25 cellular contexts compared by ENCODE assay signal in the genomic region with DNA sequence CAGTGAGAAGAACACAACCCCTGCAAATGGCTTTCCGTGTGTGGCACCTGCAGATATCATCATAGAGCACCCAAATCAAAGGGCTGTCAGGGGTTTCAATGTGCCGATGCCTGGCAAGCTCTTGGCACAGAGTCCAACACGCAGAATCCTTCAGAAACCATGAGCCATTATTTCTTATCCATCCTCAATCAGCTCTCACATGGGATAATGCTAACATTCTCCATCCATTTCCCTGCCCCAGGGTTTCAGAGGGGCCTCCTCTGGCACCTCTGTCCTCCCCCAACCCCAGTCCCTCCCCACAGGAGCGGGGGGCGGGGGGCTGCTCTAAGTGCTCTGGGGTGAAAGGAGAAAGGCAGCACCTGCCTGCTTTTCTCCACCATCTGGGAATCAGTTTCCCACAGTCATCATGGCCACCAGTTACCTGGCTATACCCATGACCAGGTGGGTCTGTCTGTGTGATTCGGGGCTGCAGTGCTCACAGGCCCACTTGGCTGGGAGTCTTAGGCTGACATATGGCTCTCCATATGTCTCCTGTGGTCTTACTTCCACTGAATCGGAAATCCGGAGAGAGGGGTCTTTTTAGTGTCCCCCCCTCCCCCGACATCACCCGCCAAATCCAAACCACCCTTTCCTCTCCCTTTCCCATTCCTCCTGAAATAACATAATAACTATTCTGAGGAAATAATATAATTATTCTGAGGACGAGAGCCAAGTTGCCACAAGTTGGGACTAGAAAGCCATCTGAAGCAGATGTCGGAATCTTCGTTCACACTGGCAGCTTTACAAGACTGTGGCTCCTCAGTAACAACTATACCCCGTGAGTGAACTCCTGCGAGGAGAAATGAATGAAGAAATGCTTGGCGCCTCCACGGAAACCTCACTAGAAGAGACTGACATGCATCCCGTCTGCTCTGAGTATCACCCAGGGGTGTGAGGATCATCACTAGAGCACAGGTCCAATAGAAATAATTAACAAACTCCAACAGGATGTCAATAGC.
DNase-seq lines count a peak whose midpoint lies in the region; ATAC-seq and TF ChIP-seq lines count a peak whose summit lies in the region.
"Had no signal": no experiment of that assay in that cellular context is flagged by ENCODE, and none has a peak within 500 bp of the region (broad histone marks: within the 10 kb centered on the region; RNA-seq: fewer than 3 reads in every experiment).

No MANE protein-coding gene starts in this region.

- DNase-seq in GM23338 (ENCODE audit: low spot score): no peak
- peak; percentile 73 to 93 for DNase-seq in NCI-H446 (lab: John Stamatoyannopoulos, UW)
- peak; percentile 74 for DNase-seq in WERI-Rb-1
- no peak for DNase-seq in mesothelial cell of epicardium (ENCODE audit: low spot score in 2 of 2, unreplicated experiment in 2 of 2)
- no peak for DNase-seq in GM10266 (ENCODE audit: extremely low spot score)
- no peak for DNase-seq in SHP77 (lab: John Stamatoyannopoulos, UW)
- no peak for DNase-seq in iPS-NIHi11 (ENCODE audit: low spot score)
- DNase-seq: activated CD4-positive, alpha-beta T cell treated with anti-CD3 and anti-CD28 coated beads, Interleukin-2, amount 10 ng/mL, durations not matched to agents 7 days and 5 days; activated T-cell treated with anti-CD3 and anti-CD28 coated beads, Interleukin-2, amount 50 U/mL, for 48 hours; DMS79; effector CD8-positive, alpha-beta T cell; GF-D8; NCI-H1436 treated with DMSO at 0.1 percent for 48 hours; NCI-H774; pancreas; spleen; stimulated activated CD4-positive, alpha-beta T cell treated with anti-CD3 and anti-CD28 coated beads, Interleukin-2, amount 100 ng/mL, for 48 hours; T1000 had no signal

- no peak for ATAC-seq in GM23338
- ATAC-seq: Right ventricle myocardium inferior, WTC11 had no signal

- peak overlapping the region; percentile 79; the same call in 1 of the 2 replicates for H3K27ac Mint-ChIP-seq in GM23338
- H3K27ac Mint-ChIP-seq in mesothelial cell of epicardium: peak overlapping the region; percentile 13
- H3K27ac Mint-ChIP-seq: activated CD4-positive, alpha-beta T cell treated with anti-CD3 and anti-CD28 coated beads, Interleukin-2, amount 10 ng/mL, durations not matched to agents 7 days and 5 days; type B pancreatic cell had no signal

- H3K27me3 Mint-ChIP-seq in GM23338 (ENCODE audit: insufficient read depth, low read depth, poor library complexity) (peaks cover 9% of the 10 kb centered on the region), mesothelial cell of epicardium (ENCODE audit: low read depth) (no peaks in the 10 kb centered on the region)
- H3K27me3 Mint-ChIP-seq: type B pancreatic cell had no signal

- H3F3A ChIP-seq in GM23338 (replicated peaks; ENCODE audit: low read depth): no peaks in the 10 kb centered on the region

- H3K4me2 ChIP-seq in GM23338: no peak overlapping the region
- H3K4me2 ChIP-seq: BLaER1, KMS-11 had no signal

- H2AFZ ChIP-seq in GM23338: no peak overlapping the region

- no peak overlapping the region for H3K27ac ChIP-seq in GM23338 (ENCODE audit: low read depth)
- H3K27ac ChIP-seq in WERI-Rb-1: peak overlapping the region; percentile 45
- H3K27ac ChIP-seq: BLaER1, breast epithelium, KMS-11, right atrium auricular region, spleen had no signal

- H3K36me3 ChIP-seq in GM23338 (ENCODE audit: insufficient read depth) (no peaks in the 10 kb centered on the region), WERI-Rb-1 (peaks cover 13% of the 10 kb centered on the region)
- H3K36me3 ChIP-seq: BLaER1, breast epithelium, pancreas, right atrium auricular region, spleen had no signal

- no peak overlapping the region for H3K4me3 Mint-ChIP-seq in GM23338
- no peak overlapping the region for H3K4me3 Mint-ChIP-seq in mesothelial cell of epicardium
- H3K4me3 Mint-ChIP-seq: activated CD4-positive, alpha-beta T cell treated with anti-CD3 and anti-CD28 coated beads, Interleukin-2, amount 10 ng/mL, durations not matched to agents 7 days and 5 days; type B pancreatic cell; WTC11 had no signal

- TF ChIP-seq CTCF in GM23338 (conservative IDR thresholded peaks at IDR 0.05; ENCODE audit: low read depth in 2 of 2) (no peak), WERI-Rb-1 (IDR thresholded peaks at IDR 0.05; ENCODE audit: low read depth, low read length) (no peak), mesothelial cell of epicardium (IDR thresholded peaks at IDR 0.05; ENCODE audit: unreplicated experiment) (no peak), GM10266 (IDR thresholded peaks at IDR 0.05; ENCODE audit: control insufficient read depth, insufficient read depth, low read depth, missing control alignments) (no peak)

- no peaks in the 10 kb centered on the region for H3K4me1 ChIP-seq in GM23338 (ENCODE audit: insufficient read depth)
- H3K4me1 ChIP-seq: breast epithelium, right atrium auricular region had no signal

- no peaks in the 10 kb centered on the region for H3K36me3 Mint-ChIP-seq in GM23338 (ENCODE audit: low read depth)
- H3K36me3 Mint-ChIP-seq in mesothelial cell of epicardium: peaks cover 9% of the 10 kb centered on the region

- peaks cover 28% of the 10 kb centered on the region for H3K79me2 ChIP-seq in GM23338 (replicated peaks; ENCODE audit: insufficient read depth)

- no peaks in the 10 kb centered on the region for H3K27me3 ChIP-seq in GM23338 (ENCODE audit: insufficient read depth)
- H3K27me3 ChIP-seq in WERI-Rb-1 (ENCODE audit: insufficient read depth, low read depth, severe bottlenecking): no peaks in the 10 kb centered on the region
- H3K27me3 ChIP-seq: BLaER1, breast epithelium, pancreas, right atrium auricular region, spleen had no signal

- peaks cover 5% of the 10 kb centered on the region for H3K4me1 Mint-ChIP-seq in GM23338
- peaks cover 12% of the 10 kb centered on the region for H3K4me1 Mint-ChIP-seq in mesothelial cell of epicardium

- no peaks in the 10 kb centered on the region for H3K9me3 ChIP-seq in WERI-Rb-1 (ENCODE audit: severe bottlenecking)
- H3K9me3 ChIP-seq: BLaER1, breast epithelium, pancreas, right atrium auricular region, spleen had no signal

- H4K20me1 ChIP-seq in GM23338 (replicated peaks; ENCODE audit: insufficient read depth): no peaks in the 10 kb centered on the region; the same call in 1 of the 2 replicates
- H4K20me1 ChIP-seq: BLaER1 had no signal

- no peaks in the 10 kb centered on the region for H3K9me2 ChIP-seq in GM23338 (ENCODE audit: insufficient read depth)

- no peak overlapping the region for H3K4me3 ChIP-seq in GM23338
- H3K4me3 ChIP-seq in WERI-Rb-1 (ENCODE audit: low read depth, low read length): no peak overlapping the region
- H3K4me3 ChIP-seq: BLaER1, breast epithelium, pancreas, right atrium auricular region, spleen had no signal

- H3K9me3 Mint-ChIP-seq in GM23338 (no peaks in the 10 kb centered on the region), mesothelial cell of epicardium (peaks cover 3% of the 10 kb centered on the region)
- H3K9me3 Mint-ChIP-seq: activated CD4-positive, alpha-beta T cell treated with anti-CD3 and anti-CD28 coated beads, Interleukin-2, amount 10 ng/mL, durations not matched to agents 7 days and 5 days; type B pancreatic cell had no signal

TF ChIP-seq in GM23338, 12 proteins besides CTCF, POLR2A, EP300 and RAD21 (continues in another document):
- no peak for TF ChIP-seq ZNF114 (CRISPR knock-in tag; IDR thresholded peaks at IDR 0.05)
- TF ChIP-seq EZH2phosphoT487 (IDR thresholded peaks at IDR 0.05; ENCODE audit: unreplicated experiment): no peak
- no peak for TF ChIP-seq STAT1 (IDR thresholded peaks at IDR 0.05; ENCODE audit: unreplicated experiment)
- no peak for TF ChIP-seq NANOG (IDR thresholded peaks at IDR 0.05; ENCODE audit: borderline replicate concordance)
- TF ChIP-seq ZNF331 (CRISPR knock-in tag; IDR thresholded peaks at IDR 0.05; ENCODE audit: low read depth): no peak
- TF ChIP-seq EZH2 (IDR thresholded peaks at IDR 0.05; ENCODE audit: low read depth, unreplicated experiment): no peak
- TF ChIP-seq, protein P1, sequence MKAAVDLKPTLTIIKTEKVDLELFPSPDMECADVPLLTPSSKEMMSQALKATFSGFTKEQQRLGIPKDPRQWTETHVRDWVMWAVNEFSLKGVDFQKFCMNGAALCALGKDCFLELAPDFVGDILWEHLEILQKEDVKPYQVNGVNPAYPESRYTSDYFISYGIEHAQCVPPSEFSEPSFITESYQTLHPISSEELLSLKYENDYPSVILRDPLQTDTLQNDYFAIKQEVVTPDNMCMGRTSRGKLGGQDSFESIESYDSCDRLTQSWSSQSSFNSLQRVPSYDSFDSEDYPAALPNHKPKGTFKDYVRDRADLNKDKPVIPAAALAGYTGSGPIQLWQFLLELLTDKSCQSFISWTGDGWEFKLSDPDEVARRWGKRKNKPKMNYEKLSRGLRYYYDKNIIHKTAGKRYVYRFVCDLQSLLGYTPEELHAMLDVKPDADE (IDR thresholded peaks at IDR 0.05): no peak
- no peak for TF ChIP-seq CREB1 (CRISPR knock-in tag; IDR thresholded peaks at IDR 0.05; ENCODE audit: low read depth)

Comparison
In these comparisons a context has a peak if more than half of its experiments do, and no peak if none do; other contexts are left out.
1. DNase-seq: peak in NCI-H446 (2 of 2) and WERI-Rb-1 (single experiment); none in GM23338 (single experiment), mesothelial cell of epicardium (0 of 2), GM10266 (single experiment), SHP77 (0 of 2) and iPS-NIHi11 (single experiment).